1 cellular context compared by ENCODE assay signal in genomic region chr16:1757714-1758461, GRCh38.
A peak's percentile ranks its signal among the peaks of the same experiment; 100 is the strongest.
TF ChIP-seq lines count a peak whose summit lies in the region.

No MANE protein-coding gene starts in this region.

TF ChIP-seq in HepG2, 621 proteins besides CTCF, POLR2A, EP300 and RAD21:
- TF ChIP-seq HNRNPLL (IDR thresholded peaks at IDR 0.05; ENCODE audit: low read depth, low read length, poor library complexity, severe bottlenecking) (peak; percentile 25), ZBTB33 (CRISPR knock-in tag; IDR thresholded peaks at IDR 0.05) (peak; percentile 9; the same call in 1 of the 2 replicates), HNRNPL (IDR thresholded peaks at IDR 0.05; ENCODE audit: low read depth, low read length) (peak; percentile 60; the same call in 1 of the 2 replicates), ZNF878 (CRISPR knock-in tag; IDR thresholded peaks at IDR 0.05) (no peak)
